ENCODE assay signal across 1 cellular context in genomic region chr2:74496997-74497776, GRCh38.
TF ChIP-seq lines count a peak whose summit lies in the region.

No MANE protein-coding gene starts in this region.

TF ChIP-seq in SK-N-SH treated with all-trans-retinoic acid at 6 μM for 48 hours, 23 proteins besides CTCF, POLR2A, EP300 and RAD21 (continued from another document):
- TF ChIP-seq CSDC2 (CRISPR knock-in tag; IDR thresholded peaks at IDR 0.05), result no peak
- TF ChIP-seq TSHZ2 (CRISPR knock-in tag; IDR thresholded peaks at IDR 0.05), result no peak
- TF ChIP-seq ZC3H10 (CRISPR knock-in tag; IDR thresholded peaks at IDR 0.05), result no peak
- TF ChIP-seq ZNF70 (CRISPR knock-in tag; IDR thresholded peaks at IDR 0.05), result no peak
- TF ChIP-seq OSR1 (CRISPR knock-in tag; IDR thresholded peaks at IDR 0.05), result no peak
- TF ChIP-seq PATZ1 (CRISPR knock-in tag; IDR thresholded peaks at IDR 0.05; ENCODE audit: borderline replicate concordance), result no peak
- no peak for TF ChIP-seq BACH2 (CRISPR knock-in tag; IDR thresholded peaks at IDR 0.05; ENCODE audit: borderline replicate concordance)
- no peak for TF ChIP-seq ESRRG (CRISPR knock-in tag; IDR thresholded peaks at IDR 0.05)
- no peak for TF ChIP-seq TCF4 (CRISPR knock-in tag; IDR thresholded peaks at IDR 0.05; ENCODE audit: borderline replicate concordance)
